ENCODE assay signal across 16 cellular contexts in the genomic region with DNA sequence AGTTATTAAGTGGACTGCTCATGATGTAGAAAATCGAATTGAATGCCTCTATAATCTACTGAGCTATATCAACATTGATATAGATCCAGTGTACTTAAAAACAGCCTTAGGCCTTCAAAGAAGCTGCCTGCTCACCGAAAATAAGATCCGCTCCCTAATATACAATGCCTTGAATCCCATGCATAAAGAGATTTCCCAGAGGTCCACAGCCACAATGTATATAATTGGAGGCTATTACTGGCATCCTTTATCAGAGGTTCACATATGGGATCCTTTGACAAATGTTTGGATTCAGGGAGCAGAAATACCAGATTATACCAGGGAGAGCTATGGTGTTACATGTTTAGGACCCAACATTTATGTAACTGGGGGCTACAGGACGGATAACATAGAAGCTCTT. TPM values are rescaled to one million over a fixed set of nuclear protein-coding genes. Genes with fewer than 3 reads are reported as not detected.
DNase-seq lines count a peak whose midpoint lies in the region; ATAC-seq and TF ChIP-seq lines count a peak whose summit lies in the region.
"Had no signal": no experiment of that assay in that cellular context is flagged by ENCODE, and none has a peak within 500 bp of the region (broad histone marks: within the 10 kb centered on the region; RNA-seq: fewer than 3 reads in every experiment).

No MANE protein-coding gene starts in this region.

- peaks cover 4% of the 10 kb centered on the region for H3K79me1 ChIP-seq in H9 (ENCODE audit: insufficient read depth, low read depth, low read length, poor library complexity, severe bottlenecking)

- H3K18ac ChIP-seq in H9 (ENCODE audit: insufficient read length, low read depth, low read length) = no peak overlapping the region

- no peak overlapping the region for H3K23ac ChIP-seq in H9 (ENCODE audit: insufficient read length, low read depth, low read length)

- no peaks in the 10 kb centered on the region for H3K36me3 ChIP-seq in CD4-positive, CD25-positive, alpha-beta regulatory T cell (ENCODE audit: control insufficient read depth, insufficient read depth, low read length)
- H3K36me3 ChIP-seq in brain microvascular endothelial cell (replicated peaks) = no peaks in the 10 kb centered on the region
- H3K36me3 ChIP-seq: prostate gland, stomach had no signal

- WGBS in H9 (ENCODE audit: extremely low coverage, insufficient read length, low lambda C conversion rate) = no CpG with 5 or more reads among the region's 4 CpGs

- no peak overlapping the region for H4K8ac ChIP-seq in H9 (replicated peaks; ENCODE audit: insufficient read length, low read depth, low read length)

- H3K36me3 Mint-ChIP-seq in CD4-positive, CD25-positive, alpha-beta regulatory T cell = no peaks in the 10 kb centered on the region
- H3K36me3 Mint-ChIP-seq in H9 (ENCODE audit: insufficient read depth in 1 of 3, low read depth in 3 of 3) (peaks cover 18 to 40% (median 28%) of the 10 kb centered on the region in 3 experiments), natural killer cell (no peaks in the 10 kb centered on the region)
- H3K36me3 Mint-ChIP-seq in activated naive CD8-positive, alpha-beta T cell treated with anti-CD3 and anti-CD28 coated beads for 36 hours = peaks cover 19% of the 10 kb centered on the region

- H4K20me1 ChIP-seq in H9 (ENCODE audit: control insufficient read depth, insufficient read depth, insufficient read length) = no peaks in the 10 kb centered on the region

- in situ Hi-C loops in brain microvascular endothelial cell (cut with HindIII; ENCODE audit: low pct_ligation_motif_present, low sequenced_read_pairs) = no loop called here

- H3K4me2 ChIP-seq in H9 (ENCODE audit: insufficient read depth, insufficient read length, low read length) = no peak overlapping the region

- no peak overlapping the region for H2AFZ ChIP-seq in H9 (ENCODE audit: low read length)

- no peak overlapping the region for H3K9ac ChIP-seq in H9 (ENCODE audit: extremely low read depth, insufficient read length, low read length)

- H3K56ac ChIP-seq in H9 (ENCODE audit: insufficient read length, low read depth, low read length) = no peak overlapping the region

- no peaks in the 10 kb centered on the region for H3K9me3 ChIP-seq in CD4-positive, CD25-positive, alpha-beta regulatory T cell (ENCODE audit: control insufficient read depth in 2 of 2, low read length in 2 of 2)
- no peaks in the 10 kb centered on the region for H3K9me3 ChIP-seq in H9 (ENCODE audit: control insufficient read depth, low read depth, low read length)
- H3K9me3 ChIP-seq: prostate gland, stomach had no signal

- peaks cover 9% of the 10 kb centered on the region for H3K23me2 ChIP-seq in H9 (ENCODE audit: insufficient read length, low read depth, low read length, poor library complexity, severe bottlenecking)

- peaks cover 0 to 13% (median 8%) of the 10 kb centered on the region in 4 donors for H3K4me1 Mint-ChIP-seq in CD4-positive, CD25-positive, alpha-beta regulatory T cell
- H3K4me1 Mint-ChIP-seq in H9 (peaks cover 36 to 37% of the 10 kb centered on the region in 2 experiments), natural killer cell (peaks cover 8 to 24% of the 10 kb centered on the region in 2 donors)
- peaks cover 22% of the 10 kb centered on the region for H3K4me1 Mint-ChIP-seq in activated naive CD8-positive, alpha-beta T cell treated with anti-CD3 and anti-CD28 coated beads for 36 hours

- no peak overlapping the region for H4K5ac ChIP-seq in H9 (ENCODE audit: insufficient read length, low read depth, low read length)

- H3K4me3 Mint-ChIP-seq in CD4-positive, CD25-positive, alpha-beta regulatory T cell = peak overlapping the region; percentile 23 to 87 (median 44)
- H3K4me3 Mint-ChIP-seq in H9 (peak overlapping the region; percentile 80 to 89), natural killer cell (peak overlapping the region; percentile 85)
- peak overlapping the region; percentile 42 for H3K4me3 Mint-ChIP-seq in activated naive CD8-positive, alpha-beta T cell treated with anti-CD3 and anti-CD28 coated beads for 36 hours

- no peak overlapping the region for H3T11ph ChIP-seq in H9 (ENCODE audit: low read length)

- H3K27ac Mint-ChIP-seq in CD4-positive, CD25-positive, alpha-beta regulatory T cell = no peak overlapping the region
- H3K27ac Mint-ChIP-seq in H9 (no peak overlapping the region), natural killer cell (no peak overlapping the region)
- no peak overlapping the region for H3K27ac Mint-ChIP-seq in activated naive CD8-positive, alpha-beta T cell treated with anti-CD3 and anti-CD28 coated beads for 36 hours

- H3K27me3 ChIP-seq in CD4-positive, CD25-positive, alpha-beta regulatory T cell (ENCODE audit: control insufficient read depth, insufficient read depth, low read length) = peaks cover 34% of the 10 kb centered on the region
- H3K27me3 ChIP-seq in H9 (ENCODE audit: insufficient read depth, low read length) (no peaks in the 10 kb centered on the region), brain microvascular endothelial cell (replicated peaks) (no peaks in the 10 kb centered on the region)

- H2BK5ac ChIP-seq in H9 (ENCODE audit: insufficient read length, low read length) = no peak overlapping the region

- H3K27me3 Mint-ChIP-seq in CD4-positive, CD25-positive, alpha-beta regulatory T cell = peaks cover 55% of the 10 kb centered on the region
- H3K27me3 Mint-ChIP-seq in H9 (ENCODE audit: low read depth) = peaks cover 13% of the 10 kb centered on the region
- peaks cover 24% of the 10 kb centered on the region for H3K27me3 Mint-ChIP-seq in activated naive CD8-positive, alpha-beta T cell treated with anti-CD3 and anti-CD28 coated beads for 36 hours
- H3K27me3 Mint-ChIP-seq in natural killer cell (ENCODE audit: low read depth in 2 of 2) = peaks cover 7 to 29% of the 10 kb centered on the region in 2 donors

- no peaks in the 10 kb centered on the region for H3K9me3 Mint-ChIP-seq in CD4-positive, CD25-positive, alpha-beta regulatory T cell
- H3K9me3 Mint-ChIP-seq in H9 (peaks cover 3 to 5% of the 10 kb centered on the region in 2 experiments; a peak in 4 of 5 replicates), natural killer cell (no peaks in the 10 kb centered on the region)
- no peaks in the 10 kb centered on the region for H3K9me3 Mint-ChIP-seq in activated naive CD8-positive, alpha-beta T cell treated with anti-CD3 and anti-CD28 coated beads for 36 hours

- peaks cover 4% of the 10 kb centered on the region; the same call in 1 of the 2 replicates for H3K79me2 ChIP-seq in H9 (ENCODE audit: insufficient read depth, low read length)

- H2BK15ac ChIP-seq in H9 (ENCODE audit: low read depth, low read length) = no peak overlapping the region

- peaks cover 13% of the 10 kb centered on the region for H3K4me1 ChIP-seq in CD4-positive, CD25-positive, alpha-beta regulatory T cell (ENCODE audit: control insufficient read depth, insufficient read depth, low read length, poor library complexity, severe bottlenecking)
- H3K4me1 ChIP-seq in H9 (ENCODE audit: insufficient read depth, low read length) = no peaks in the 10 kb centered on the region
- H3K4me1 ChIP-seq: foreskin keratinocyte had no signal

- no peak for TF ChIP-seq CTCF in H9 (conservative IDR thresholded peaks at IDR 0.05)
- no peak for TF ChIP-seq CTCF in natural killer cell (IDR thresholded peaks at IDR 0.05)
- no peak for TF ChIP-seq CTCF in brain microvascular endothelial cell (IDR thresholded peaks at IDR 0.05; ENCODE audit: low read depth, low read length, missing control alignments)

- H3K4me3 ChIP-seq in CD4-positive, CD25-positive, alpha-beta regulatory T cell (ENCODE audit: low read depth, low read length) = no peak overlapping the region
- H3K4me3 ChIP-seq in brain microvascular endothelial cell (ENCODE audit: low read depth, low read length) = no peak overlapping the region

- no peak overlapping the region for H3K4ac ChIP-seq in H9 (ENCODE audit: low read depth, low read length)

- no peak overlapping the region for H2BK12ac ChIP-seq in H9 (ENCODE audit: insufficient read length, low read depth, low read length)

- H3K27ac ChIP-seq in CD4-positive, CD25-positive, alpha-beta regulatory T cell (ENCODE audit: insufficient read depth, low read length, poor library complexity, severe bottlenecking) = no peak overlapping the region
- H3K27ac ChIP-seq in H9 (ENCODE audit: insufficient read length, low read depth, low read length) = no peak overlapping the region
- no peak overlapping the region for H3K27ac ChIP-seq in brain microvascular endothelial cell
- H3K27ac ChIP-seq: foreskin keratinocyte, prostate gland had no signal

- H4K91ac ChIP-seq in H9 (ENCODE audit: insufficient read length, low read depth, low read length) = no peak overlapping the region

- H2BK120ac ChIP-seq in H9 (ENCODE audit: low read depth, low read length, poor library complexity, severe bottlenecking) = no peak overlapping the region

- DNase-seq in CD4-positive, CD25-positive, alpha-beta regulatory T cell = no peak
- DNase-seq in H9 (no peak), natural killer cell (no peak), brain microvascular endothelial cell (no peak), DMS79 (lab: John Stamatoyannopoulos, UW) (no peak)
- no peak for DNase-seq in activated naive CD8-positive, alpha-beta T cell treated with anti-CD3 and anti-CD28 coated beads for 36 hours
- DNase-seq: DMS 273 treated with DMSO at 0.1 percent for 48 hours; foreskin keratinocyte; GOT3; NCI-H1694; NCI-H748 treated with DMSO at 0.1 percent for 48 hours; stimulated activated CD4-positive, alpha-beta T cell treated with anti-CD3 and anti-CD28 coated beads, Interleukin-4, amount 100 ng/mL, for 24 hours; stomach had no signal

- intact Hi-C loops in natural killer cell (cut with micrococcal nuclease) = no loop called here

- no peak overlapping the region for H3K14ac ChIP-seq in H9 (ENCODE audit: insufficient read depth, low read length)

- no peak overlapping the region for H2AK5ac ChIP-seq in H9 (ENCODE audit: insufficient read length, low read length)

- no peak for ATAC-seq in CD4-positive, CD25-positive, alpha-beta regulatory T cell (ENCODE audit: low read depth in 2 of 2)
- ATAC-seq in natural killer cell = no peak
- no peak for ATAC-seq in HG03139 (IDR thresholded peaks at IDR 0.05; ENCODE audit: unreplicated experiment)
- ATAC-seq: foreskin keratinocyte, left lobe of liver had no signal

- no peak overlapping the region for H2BK20ac ChIP-seq in H9 (ENCODE audit: low read depth, low read length, poor library complexity, severe bottlenecking)

RNA-seq across cellular contexts. Expression of gene KLHL23, which starts 2.0 kb away (rescaled TPM):
- 1.3 TPM for total RNA-seq in CD4-positive, CD25-positive, alpha-beta regulatory T cell
- 1 to 10 TPM; 1.3 to 3.7 (median 3.1) TPM for polyA plus RNA-seq in CD4-positive, CD25-positive, alpha-beta regulatory T cell
- total RNA-seq in H9 (2021) (50.2 and 54.6 TPM in 2 replicates), natural killer cell (1 to 10 TPM; 2.5 to 4.2 (median 3.0) TPM)
- 10 to 100 TPM; 15.9 to 16.3 TPM for total RNA-seq in activated naive CD8-positive, alpha-beta T cell treated with anti-CD3 and anti-CD28 coated beads for 36 hours

RNA-seq across cellular contexts. Expression of gene PHOSPHO2, which starts 41.4 kb away (rescaled TPM):
- total RNA-seq in CD4-positive, CD25-positive, alpha-beta regulatory T cell = 5.5 TPM
- polyA plus RNA-seq in CD4-positive, CD25-positive, alpha-beta regulatory T cell = 1 to 10 TPM; 2.2 to 5.1 (median 4.4) TPM
- 7.2 and 7.6 TPM in 2 replicates for total RNA-seq in H9 (2021)
- 1 to 10 TPM; 3.4 to 4.1 TPM for total RNA-seq in activated naive CD8-positive, alpha-beta T cell treated with anti-CD3 and anti-CD28 coated beads for 36 hours
- total RNA-seq in natural killer cell = 1 to 10 TPM; 3.6 to 9.5 (median 5.8) TPM

RNA-seq across cellular contexts. Expression of gene CFAP210, which starts 41.4 kb away (rescaled TPM):
- total RNA-seq in CD4-positive, CD25-positive, alpha-beta regulatory T cell = not detected
- polyA plus RNA-seq in CD4-positive, CD25-positive, alpha-beta regulatory T cell = not detected
- total RNA-seq in H9 (2021) (0.33 and 0.94 TPM in 2 replicates), natural killer cell (1 to 10 TPM in 2 of 3 donors, under 1 TPM in 1; 0.27 to 8.4 (median 1.5) TPM)
- total RNA-seq in activated naive CD8-positive, alpha-beta T cell treated with anti-CD3 and anti-CD28 coated beads for 36 hours = not detected
- total RNA-seq: foreskin keratinocyte, left lobe of liver had no signal
- polyA plus RNA-seq: foreskin keratinocyte had no signal
